In the genomic region with DNA sequence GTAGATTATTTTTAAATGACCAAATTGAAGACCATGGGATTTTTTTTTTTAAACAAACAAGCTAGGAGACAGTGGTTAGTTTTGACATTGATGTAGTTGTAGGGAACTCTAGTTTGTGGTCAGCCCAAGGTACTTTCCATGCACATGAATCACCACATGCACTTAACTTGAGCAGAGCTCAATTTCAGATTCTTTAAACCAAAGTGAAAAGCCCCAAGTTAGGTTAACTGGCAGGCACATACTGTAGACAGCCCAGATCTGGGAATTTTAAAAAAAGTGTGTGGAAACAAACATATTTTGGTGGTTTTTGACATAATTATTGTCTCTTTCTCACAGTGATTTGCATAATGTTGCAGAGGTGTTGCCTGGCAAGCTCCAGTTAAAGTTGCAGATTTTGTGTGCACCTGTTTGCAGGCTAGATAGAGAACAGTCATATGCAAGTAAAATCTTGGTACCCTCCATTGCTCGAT, we compare ENCODE assay signal across 8 cellular contexts.
DNase-seq lines count a peak whose midpoint lies in the region; ATAC-seq and TF ChIP-seq lines count a peak whose summit lies in the region.

No MANE protein-coding gene starts in this region.

- peak; percentile 80 for DNase-seq in NOMO-1 treated with DMSO at 0.1 percent for 48 hours (lab: John Stamatoyannopoulos, UW; ENCODE audit: unreplicated experiment)
- peak; percentile 23 to 24 for DNase-seq in foreskin fibroblast
- DNase-seq in inferior parietal cortex (ENCODE audit: extremely low spot score) = no peak
- DNase-seq in NCI-H1105 treated with DMSO at 0.1 percent for 48 hours (lab: John Stamatoyannopoulos, UW) = no peak
- DNase-seq in GF-D8 (lab: John Stamatoyannopoulos, UW) = no peak
- DNase-seq in substantia nigra (lab: John Stamatoyannopoulos, UW) = no peak

- no peak overlapping the region for H3K4me3 ChIP-seq in foreskin fibroblast (ENCODE audit: low read depth in 1 of 2, low read length in 2 of 2)

- peak; percentile 89 for ATAC-seq in GM18867 (IDR thresholded peaks at IDR 0.05; ENCODE audit: unreplicated experiment)
- peak; percentile 95 for ATAC-seq in HG02588 (IDR thresholded peaks at IDR 0.05; ENCODE audit: unreplicated experiment)

- no peak overlapping the region for H3K27ac ChIP-seq in substantia nigra (ENCODE audit: low read depth, low read length, poor library complexity, severe bottlenecking)

- TF ChIP-seq CTCF in foreskin fibroblast (IDR thresholded peaks at IDR 0.05; ENCODE audit: low read depth, low read length) = no peak

Comparison
In these comparisons a context has a peak if more than half of its experiments do, and no peak if none do; other contexts are left out.
1. DNase-seq: peak in NOMO-1 treated with DMSO at 0.1 percent for 48 hours (single experiment) and foreskin fibroblast (2 of 2); none in inferior parietal cortex (single experiment), NCI-H1105 treated with DMSO at 0.1 percent for 48 hours (single experiment), GF-D8 (single experiment) and substantia nigra (0 of 49).